1 cellular context compared by ENCODE assay signal in genomic region chr17:75855310-75856061, GRCh38.
A peak's percentile ranks its signal among the peaks of the same experiment; 100 is the strongest.
TF ChIP-seq lines count a peak whose summit lies in the region.

Gene WBP2, minus strand, starts transcription at chr17:75855335. Its CDS starts 38 bp downstream, at chr17:75855297.

TF ChIP-seq in HepG2, 621 proteins besides CTCF, POLR2A, EP300 and RAD21 (continued from another document and continues in another):
- TF ChIP-seq PRDM10 (CRISPR knock-in tag; IDR thresholded peaks at IDR 0.05; ENCODE audit: low read depth), result peak; percentile 82; the same call in 1 of the 2 replicates
- TF ChIP-seq ZFP1 (CRISPR knock-in tag; IDR thresholded peaks at IDR 0.05), result peak; percentile 55; the same call in 1 of the 2 replicates
- peak; percentile 98 for TF ChIP-seq RAD51 (IDR thresholded peaks at IDR 0.05; ENCODE audit: borderline replicate concordance)
- TF ChIP-seq HMGXB3 (CRISPR knock-in tag; IDR thresholded peaks at IDR 0.05; ENCODE audit: borderline replicate concordance), result peak; percentile 94
- TF ChIP-seq TP53 (CRISPR knock-in tag; conservative IDR thresholded peaks at IDR 0.05), result peak; percentile 69
- TF ChIP-seq TSC22D2 (CRISPR knock-in tag; IDR thresholded peaks at IDR 0.05; ENCODE audit: borderline replicate concordance), result no peak; the same call in 1 of the 2 replicates
- TF ChIP-seq BCL3 (CRISPR knock-in tag; IDR thresholded peaks at IDR 0.05), result peak; percentile 85
- no peak for TF ChIP-seq REST (IDR thresholded peaks at IDR 0.05; ENCODE audit: borderline replicate concordance in 1 of 2, low read depth in 1 of 2, low read length in 2 of 2)
- TF ChIP-seq TAF1 (CRISPR knock-in tag; IDR thresholded peaks at IDR 0.05), result peak; percentile 95
- peak; percentile 89; the same call in 1 of the 2 replicates for TF ChIP-seq ZNF337 (CRISPR knock-in tag; IDR thresholded peaks at IDR 0.05; ENCODE audit: borderline replicate concordance, low read depth)
- peak; percentile 100 for TF ChIP-seq NAIF1 (CRISPR knock-in tag; IDR thresholded peaks at IDR 0.05; ENCODE audit: borderline replicate concordance)
- peak; percentile 84; the same call in 1 of the 2 replicates for TF ChIP-seq ZNF253 (CRISPR knock-in tag; IDR thresholded peaks at IDR 0.05; ENCODE audit: borderline replicate concordance)
- TF ChIP-seq ZGPAT (CRISPR knock-in tag; IDR thresholded peaks at IDR 0.05), result peak; percentile 91
- TF ChIP-seq NFRKB (IDR thresholded peaks at IDR 0.05), result no peak
- no peak; the same call in 1 of the 2 replicates for TF ChIP-seq ZNF33B (CRISPR knock-in tag; IDR thresholded peaks at IDR 0.05)
- no peak; the same call in 1 of the 2 replicates for TF ChIP-seq NFE2L1 (CRISPR knock-in tag; IDR thresholded peaks at IDR 0.05; ENCODE audit: borderline replicate concordance)
- no peak; the same call in 1 of the 2 replicates for TF ChIP-seq ZNF318 (CRISPR knock-in tag; IDR thresholded peaks at IDR 0.05)
- TF ChIP-seq ZBTB10 (CRISPR knock-in tag; IDR thresholded peaks at IDR 0.05; ENCODE audit: borderline replicate concordance), result peak; percentile 55
- TF ChIP-seq MAF1 (CRISPR knock-in tag; IDR thresholded peaks at IDR 0.05; ENCODE audit: borderline replicate concordance), result peak; percentile 76
- no peak for TF ChIP-seq ZNF10 (CRISPR knock-in tag; IDR thresholded peaks at IDR 0.05; ENCODE audit: borderline replicate concordance, low read depth)
- 0 out of 2 replicates have a peak, but pooled peaks have one; percentile 83 for TF ChIP-seq MXD4 (CRISPR knock-in tag; IDR thresholded peaks at IDR 0.05)
- no peak for TF ChIP-seq ONECUT2 (CRISPR knock-in tag; IDR thresholded peaks at IDR 0.05)
